22 cellular contexts compared by ENCODE assay signal in the genomic region with DNA sequence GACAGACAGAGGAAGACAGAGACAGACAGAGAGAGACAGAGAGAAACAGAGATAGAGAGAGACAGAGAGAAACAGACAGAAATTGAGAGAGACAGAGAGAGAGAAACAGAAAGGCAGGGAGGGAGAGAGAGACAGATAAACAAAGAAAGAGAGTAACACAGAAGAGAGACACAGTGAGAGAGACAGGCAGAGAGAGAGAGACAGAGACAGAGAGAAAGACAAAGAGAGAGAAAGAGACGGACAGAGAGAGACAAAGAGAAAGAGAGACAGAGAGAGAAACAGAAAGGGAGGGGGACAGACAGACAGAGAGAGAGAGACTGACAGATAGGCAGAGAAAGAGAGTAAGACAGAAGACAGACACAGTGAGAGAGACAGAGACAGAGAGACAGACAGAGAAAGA.
A peak's percentile ranks its signal among the peaks of the same experiment; 100 is the strongest.
DNase-seq lines count a peak whose midpoint lies in the region; ATAC-seq and TF ChIP-seq lines count a peak whose summit lies in the region.
"Had no signal": no experiment of that assay in that cellular context is flagged by ENCODE, and none has a peak within 500 bp of the region (broad histone marks: within the 10 kb centered on the region; RNA-seq: fewer than 3 reads in every experiment).

No MANE protein-coding gene starts in this region.

- no peak overlapping the region for H3K27ac Mint-ChIP-seq in type B pancreatic cell
- H3K27ac Mint-ChIP-seq: CD14-positive monocyte, IgD-negative memory B cell had no signal

- peak overlapping the region; percentile 43; the same call in 1 of the 2 replicates for H2AFZ ChIP-seq in Loucy (ENCODE audit: low read length)
- no peak overlapping the region for H2AFZ ChIP-seq in SU-DHL-6 (ENCODE audit: low read depth, low read length, severe bottlenecking)

- TF ChIP-seq CTCF in DOHH2 (IDR thresholded peaks at IDR 0.05; ENCODE audit: low read depth, low read length, poor library complexity, severe bottlenecking): no peak
- TF ChIP-seq CTCF in Loucy (conservative IDR thresholded peaks at IDR 0.05; ENCODE audit: low read length): no peak
- no peak for TF ChIP-seq CTCF in SU-DHL-6 (IDR thresholded peaks at IDR 0.05; ENCODE audit: insufficient read depth, low read length, poor library complexity, severe bottlenecking)
- no peak for TF ChIP-seq CTCF in type B pancreatic cell (conservative IDR thresholded peaks at IDR 0.05)

- no peak overlapping the region for H3K4me3 ChIP-seq in DOHH2 (ENCODE audit: low read length)
- H3K4me3 ChIP-seq in Loucy (ENCODE audit: low read length, poor library complexity, severe bottlenecking): no peak overlapping the region
- no peak overlapping the region for H3K4me3 ChIP-seq in SU-DHL-6 (ENCODE audit: insufficient read depth, low read length, poor library complexity, severe bottlenecking)
- H3K4me3 ChIP-seq: Peyer's patch, SJCRH30 had no signal

- DNase-seq in NCI-H446 treated with DMSO at 0.1 percent for 48 hours (lab: John Stamatoyannopoulos, UW) (no peak), type B pancreatic cell (ENCODE audit: extremely low spot score, unreplicated experiment) (no peak), Right ventricle myocardium inferior (ENCODE audit: missing footprints) (no peak)
- DNase-seq: BE2C, Calu3, DMS79 treated with DMSO at 0.1 percent for 48 hours, HCEC 1CT, NCI-H1105 treated with DMSO at 0.1 percent for 48 hours, NCI-H2029, NCI-H446, NCI-H526, NCI-H82, Peyer's patch, SJCRH30, T-helper 2 cell had no signal

- H3F3A ChIP-seq in DOHH2 (ENCODE audit: control insufficient read depth, insufficient read depth) (no peaks in the 10 kb centered on the region), Loucy (ENCODE audit: low read depth) (no peaks in the 10 kb centered on the region), SU-DHL-6 (ENCODE audit: insufficient read depth) (peaks cover 12% of the 10 kb centered on the region)

- no peaks in the 10 kb centered on the region for H4K20me1 ChIP-seq in DOHH2 (ENCODE audit: control insufficient read depth, insufficient read depth, low read depth, low read length)
- no peaks in the 10 kb centered on the region for H4K20me1 ChIP-seq in Loucy (ENCODE audit: insufficient read depth, low read length, poor library complexity, severe bottlenecking)
- no peaks in the 10 kb centered on the region for H4K20me1 ChIP-seq in SU-DHL-6 (ENCODE audit: low read depth, low read length)

- ATAC-seq in HG03469 (IDR thresholded peaks at IDR 0.05; ENCODE audit: unreplicated experiment) (no peak), Right ventricle myocardium inferior (no peak)

- no peaks in the 10 kb centered on the region for H3K9me3 Mint-ChIP-seq in type B pancreatic cell
- H3K9me3 Mint-ChIP-seq: CD14-positive monocyte had no signal

- peaks cover 49% of the 10 kb centered on the region for H3K4me1 ChIP-seq in DOHH2 (ENCODE audit: control insufficient read depth, low read length)
- H3K4me1 ChIP-seq in Loucy (ENCODE audit: insufficient read depth, low read length, poor library complexity, severe bottlenecking): peaks cover 4% of the 10 kb centered on the region
- H3K4me1 ChIP-seq: BE2C, SJCRH30 had no signal

- H3K9me3 ChIP-seq in DOHH2 (ENCODE audit: control insufficient read depth, insufficient read depth, low read length): 0 out of 2 replicates have a peak, but pooled peaks cover 2% of the 10 kb centered on the region
- H3K9me3 ChIP-seq in Loucy (ENCODE audit: insufficient read depth, low read depth, low read length): no peaks in the 10 kb centered on the region
- no peaks in the 10 kb centered on the region for H3K9me3 ChIP-seq in SU-DHL-6 (ENCODE audit: insufficient read depth, low read length)
- H3K9me3 ChIP-seq: BE2C, Peyer's patch, SJCRH30 had no signal

- H3K79me2 ChIP-seq in DOHH2 (ENCODE audit: control insufficient read depth, low read length) (no peaks in the 10 kb centered on the region), Loucy (ENCODE audit: insufficient read depth, low read length) (no peaks in the 10 kb centered on the region), SU-DHL-6 (ENCODE audit: insufficient read depth, low read length) (no peaks in the 10 kb centered on the region)

- no peak overlapping the region for H3K4me3 Mint-ChIP-seq in type B pancreatic cell
- H3K4me3 Mint-ChIP-seq: CD14-positive monocyte, IgD-negative memory B cell had no signal

- intact Hi-C loops in Right ventricle myocardium inferior (cut with DNase I): no loop called here

- H3K27ac ChIP-seq in DOHH2 (ENCODE audit: low read depth, low read length) (no peak overlapping the region), SU-DHL-6 (ENCODE audit: low read depth, low read length) (peak overlapping the region; percentile 85)
- H3K27ac ChIP-seq: HL-60, Peyer's patch, SJCRH30 had no signal

- H3K4me1 Mint-ChIP-seq in type B pancreatic cell (ENCODE audit: unreplicated experiment): peaks cover 3% of the 10 kb centered on the region
- H3K4me1 Mint-ChIP-seq: CD14-positive monocyte had no signal

- peak overlapping the region; percentile 57; the same call in 1 of the 2 replicates for H3K4me2 ChIP-seq in DOHH2 (ENCODE audit: low read length)
- no peak overlapping the region for H3K4me2 ChIP-seq in Loucy (ENCODE audit: low read depth, low read length, poor library complexity, severe bottlenecking)
- peak overlapping the region; percentile 57 for H3K4me2 ChIP-seq in SU-DHL-6 (ENCODE audit: low read depth, low read length, poor library complexity, severe bottlenecking)

- no peaks in the 10 kb centered on the region for H3K9me2 ChIP-seq in DOHH2 (replicated peaks; ENCODE audit: control insufficient read depth, low read length)
- no peaks in the 10 kb centered on the region for H3K9me2 ChIP-seq in Loucy (replicated peaks; ENCODE audit: low read depth, low read length)
- no peaks in the 10 kb centered on the region for H3K9me2 ChIP-seq in SU-DHL-6 (replicated peaks; ENCODE audit: insufficient read depth, low read length)

- no peaks in the 10 kb centered on the region for H3K36me3 Mint-ChIP-seq in type B pancreatic cell
- H3K36me3 Mint-ChIP-seq: CD14-positive monocyte had no signal

- H3K27me3 Mint-ChIP-seq in type B pancreatic cell: no peaks in the 10 kb centered on the region

- H3K9ac ChIP-seq in Loucy (ENCODE audit: low read depth, low read length, poor library complexity, severe bottlenecking) (no peak overlapping the region), SU-DHL-6 (ENCODE audit: low read length) (peak overlapping the region; percentile 62; the same call in 1 of the 2 replicates)

- H3K36me3 ChIP-seq in DOHH2 (ENCODE audit: control insufficient read depth, low read length) (no peaks in the 10 kb centered on the region), Loucy (ENCODE audit: insufficient read depth, low read length) (no peaks in the 10 kb centered on the region), SU-DHL-6 (ENCODE audit: low read length) (no peaks in the 10 kb centered on the region)
- H3K36me3 ChIP-seq: BE2C, Peyer's patch, SJCRH30 had no signal

- no peaks in the 10 kb centered on the region for H3K27me3 ChIP-seq in DOHH2 (ENCODE audit: control insufficient read depth, low read length)
- H3K27me3 ChIP-seq in Loucy (ENCODE audit: insufficient read depth, low read length, poor library complexity, severe bottlenecking): no peaks in the 10 kb centered on the region
- no peaks in the 10 kb centered on the region for H3K27me3 ChIP-seq in SU-DHL-6 (ENCODE audit: low read length)
- H3K27me3 ChIP-seq: BE2C, Peyer's patch, SJCRH30 had no signal
